ENCODE assay signal across 14 cellular contexts in the genomic region with DNA sequence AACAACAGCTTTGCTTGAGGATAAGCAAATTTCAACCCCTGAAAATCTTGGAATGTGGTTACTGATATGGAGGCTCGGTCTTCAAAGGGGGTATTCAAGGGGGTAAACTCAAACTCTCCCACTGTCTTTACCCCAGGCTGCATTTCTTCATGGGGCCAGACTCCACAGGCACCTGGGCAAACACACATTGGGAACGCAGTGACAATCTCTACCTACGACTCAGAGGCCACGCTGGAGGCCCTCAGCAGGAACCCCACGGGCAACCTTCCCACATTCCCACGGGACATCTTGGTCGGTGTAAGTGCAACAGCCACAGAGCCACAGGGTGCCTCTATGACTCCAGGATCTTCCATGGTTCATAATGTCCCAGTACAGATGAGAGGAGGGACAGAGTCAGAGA. TPM values are rescaled to one million over a fixed set of nuclear protein-coding genes. Genes with fewer than 3 reads are reported as not detected.
A peak's percentile ranks its signal among the peaks of the same experiment; 100 is the strongest.
DNase-seq lines count a peak whose midpoint lies in the region; ATAC-seq lines count a peak whose summit lies in the region.
"Had no signal": no experiment of that assay in that cellular context is flagged by ENCODE, and none has a peak within 500 bp of the region (broad histone marks: within the 10 kb centered on the region; RNA-seq: fewer than 3 reads in every experiment).

No MANE protein-coding gene starts in this region.

- DNase-seq in T-helper 2 cell treated with Interferon-gamma antibody and Interleukin-4, amounts not matched to agents 5 μg/mL and 100 μg/mL, for 36 hours (ENCODE audit: low spot score), result no peak
- DNase-seq in T-helper 2 cell (no peak), LHCN-M2 (ENCODE audit: low read depth) (peak; percentile 17), Ammon's horn (ENCODE audit: low spot score) (no peak)
- DNase-seq in natural killer cell treated with Interleukin-12 subunit alpha and Interleukin-12 subunit beta and Interleukin-15 and Interleukin-18, amount 100 ng/mL, for 72 hours (ENCODE audit: low spot score), result no peak
- DNase-seq: activated B cell treated with CpG ODN at 0.5 μM for 24 hours; activated T-cell treated with anti-CD3 and anti-CD28 coated beads, Interleukin-2, amount 50 U/mL, for 48 hours; aorta; NCI-H2081; NK-92 treated with Interleukin-12 subunit alpha and Interleukin-12 subunit beta, amount 100 ng/mL, for 24 hours had no signal

- peak overlapping the region; percentile 95 for H3K27ac Mint-ChIP-seq in T-helper 2 cell treated with Interferon-gamma antibody and Interleukin-4, amounts not matched to agents 5 μg/mL and 100 μg/mL, for 36 hours
- no peak overlapping the region for H3K27ac Mint-ChIP-seq in activated T-helper 17 cell treated with anti-CD3 and anti-CD28 coated beads, Interleukin-2, amount 50 U/mL, for 72 hours
- peak overlapping the region; percentile 43 to 81 for H3K27ac Mint-ChIP-seq in natural killer cell treated with Interleukin-12 subunit alpha and Interleukin-12 subunit beta and Interleukin-15 and Interleukin-18, amount 100 ng/mL, for 72 hours

- no peak for ATAC-seq in activated T-helper 17 cell treated with anti-CD3 and anti-CD28 coated beads, Interleukin-2, amount 50 U/mL, for 72 hours (replicated peaks)
- no peak for ATAC-seq in natural killer cell treated with Interleukin-12 subunit alpha and Interleukin-12 subunit beta and Interleukin-15 and Interleukin-18, amount 100 ng/mL, for 72 hours
- no peak for ATAC-seq in HG02884 (IDR thresholded peaks at IDR 0.05; ENCODE audit: unreplicated experiment)
- ATAC-seq in GM19351 (IDR thresholded peaks at IDR 0.05; ENCODE audit: unreplicated experiment), result no peak
- ATAC-seq: A549 had no signal

- no peaks in the 10 kb centered on the region for H3K27me3 Mint-ChIP-seq in T-helper 2 cell treated with Interferon-gamma antibody and Interleukin-4, amounts not matched to agents 5 μg/mL and 100 μg/mL, for 36 hours (ENCODE audit: low read depth)
- peaks cover 12% of the 10 kb centered on the region for H3K27me3 Mint-ChIP-seq in activated T-helper 17 cell treated with anti-CD3 and anti-CD28 coated beads, Interleukin-2, amount 50 U/mL, for 72 hours
- H3K27me3 Mint-ChIP-seq in natural killer cell treated with Interleukin-12 subunit alpha and Interleukin-12 subunit beta and Interleukin-15 and Interleukin-18, amount 100 ng/mL, for 72 hours, result peaks cover 0 to 13% of the 10 kb centered on the region in 2 donors

- peaks cover 8% of the 10 kb centered on the region for H3K9me3 Mint-ChIP-seq in T-helper 2 cell treated with Interferon-gamma antibody and Interleukin-4, amounts not matched to agents 5 μg/mL and 100 μg/mL, for 36 hours
- no peaks in the 10 kb centered on the region for H3K9me3 Mint-ChIP-seq in activated T-helper 17 cell treated with anti-CD3 and anti-CD28 coated beads, Interleukin-2, amount 50 U/mL, for 72 hours
- no peaks in the 10 kb centered on the region for H3K9me3 Mint-ChIP-seq in natural killer cell treated with Interleukin-12 subunit alpha and Interleukin-12 subunit beta and Interleukin-15 and Interleukin-18, amount 100 ng/mL, for 72 hours
- H3K9me3 Mint-ChIP-seq: activated B cell treated with CpG ODN at 0.5 μM for 24 hours had no signal

- peak overlapping the region; percentile 92 for H3K4me3 Mint-ChIP-seq in T-helper 2 cell treated with Interferon-gamma antibody and Interleukin-4, amounts not matched to agents 5 μg/mL and 100 μg/mL, for 36 hours
- peak overlapping the region; percentile 91 for H3K4me3 Mint-ChIP-seq in activated T-helper 17 cell treated with anti-CD3 and anti-CD28 coated beads, Interleukin-2, amount 50 U/mL, for 72 hours
- peak overlapping the region; percentile 24 for H3K4me3 Mint-ChIP-seq in natural killer cell treated with Interleukin-12 subunit alpha and Interleukin-12 subunit beta and Interleukin-15 and Interleukin-18, amount 100 ng/mL, for 72 hours

- peaks cover 55% of the 10 kb centered on the region for H3K4me1 Mint-ChIP-seq in T-helper 2 cell treated with Interferon-gamma antibody and Interleukin-4, amounts not matched to agents 5 μg/mL and 100 μg/mL, for 36 hours (ENCODE audit: low read depth)
- H3K4me1 Mint-ChIP-seq in activated T-helper 17 cell treated with anti-CD3 and anti-CD28 coated beads, Interleukin-2, amount 50 U/mL, for 72 hours, result peaks cover 38% of the 10 kb centered on the region
- H3K4me1 Mint-ChIP-seq in natural killer cell treated with Interleukin-12 subunit alpha and Interleukin-12 subunit beta and Interleukin-15 and Interleukin-18, amount 100 ng/mL, for 72 hours (ENCODE audit: low read depth in 2 of 2), result peaks cover 46 to 52% of the 10 kb centered on the region in 2 donors

- peaks cover 28% of the 10 kb centered on the region for H3K36me3 Mint-ChIP-seq in T-helper 2 cell treated with Interferon-gamma antibody and Interleukin-4, amounts not matched to agents 5 μg/mL and 100 μg/mL, for 36 hours (ENCODE audit: low read depth)
- H3K36me3 Mint-ChIP-seq in activated T-helper 17 cell treated with anti-CD3 and anti-CD28 coated beads, Interleukin-2, amount 50 U/mL, for 72 hours (ENCODE audit: low read depth), result peaks cover 35% of the 10 kb centered on the region
- H3K36me3 Mint-ChIP-seq in natural killer cell treated with Interleukin-12 subunit alpha and Interleukin-12 subunit beta and Interleukin-15 and Interleukin-18, amount 100 ng/mL, for 72 hours, result peaks cover 10% of the 10 kb centered on the region

RNA-seq across cellular contexts. Expression of a gene that starts 2.2 kb away (rescaled TPM):
- total RNA-seq in LHCN-M2 (2014; rRNA removed), result 84.6 and 105 TPM in 2 replicates
- 63.1 TPM for polyA plus RNA-seq in LHCN-M2 (2012)
- 100 to 1,000 TPM; 140 to 216 TPM for total RNA-seq in activated T-helper 17 cell treated with anti-CD3 and anti-CD28 coated beads, Interleukin-2, amount 50 U/mL, for 72 hours
- total RNA-seq in natural killer cell treated with Interleukin-12 subunit alpha and Interleukin-12 subunit beta and Interleukin-15 and Interleukin-18, amount 100 ng/mL, for 72 hours, result 100 to 1,000 TPM in 1 of 2 donors, 10 to 100 TPM in 1; 88.1 to 120 TPM

Comparison
In these comparisons a context has a peak if more than half of its experiments do, and no peak if none do; other contexts are left out.
1. H3K4me3 Mint-ChIP-seq: peak in every context shown above with its lines; median percentile 92 in T-helper 2 cell treated with Interferon-gamma antibody and Interleukin-4, amounts not matched to agents 5 μg/mL and 100 μg/mL, for 36 hours; 91 in activated T-helper 17 cell treated with anti-CD3 and anti-CD28 coated beads, Interleukin-2, amount 50 U/mL, for 72 hours; 24 in natural killer cell treated with Interleukin-12 subunit alpha and Interleukin-12 subunit beta and Interleukin-15 and Interleukin-18, amount 100 ng/mL, for 72 hours.